8 cellular contexts compared by ENCODE assay signal in genomic region chr22:33018232-33018864, GRCh38. TPM values are rescaled to one million over a fixed set of nuclear protein-coding genes. Genes with fewer than 3 reads are reported as not detected.
DNase-seq lines count a peak whose midpoint lies in the region; ATAC-seq and TF ChIP-seq lines count a peak whose summit lies in the region.

No MANE protein-coding gene starts in this region.

- H3K9me3 ChIP-seq in MG63, result no peaks in the 10 kb centered on the region
- H3K9me3 ChIP-seq in testis, result no peaks in the 10 kb centered on the region

- H3K27me3 Mint-ChIP-seq in activated B cell treated with CpG ODN at 0.5 μM for 24 hours, result no peaks in the 10 kb centered on the region
- H3K27me3 Mint-ChIP-seq in endothelial cell (ENCODE audit: unreplicated experiment), result peaks cover 1% of the 10 kb centered on the region
- peaks cover 7% of the 10 kb centered on the region for H3K27me3 Mint-ChIP-seq in mesothelial cell of epicardium (ENCODE audit: low read depth)

- no peak overlapping the region for H3K27ac ChIP-seq in testis

- H3K9me3 Mint-ChIP-seq in activated B cell treated with CpG ODN at 0.5 μM for 24 hours (no peaks in the 10 kb centered on the region), endothelial cell (ENCODE audit: unreplicated experiment) (no peaks in the 10 kb centered on the region), mesothelial cell of epicardium (no peaks in the 10 kb centered on the region)

- no peak overlapping the region for H3K27ac Mint-ChIP-seq in activated B cell treated with CpG ODN at 0.5 μM for 24 hours
- H3K27ac Mint-ChIP-seq in endothelial cell (ENCODE audit: unreplicated experiment), result no peak overlapping the region
- H3K27ac Mint-ChIP-seq in mesothelial cell of epicardium, result no peak overlapping the region

- H3K4me3 ChIP-seq in MG63, result no peak overlapping the region
- H3K4me3 ChIP-seq in testis, result no peak overlapping the region

- peak; percentile 78 for TF ChIP-seq CTCF in activated B cell treated with CpG ODN at 0.5 μM for 24 hours (IDR thresholded peaks at IDR 0.05)
- TF ChIP-seq CTCF in endothelial cell (IDR thresholded peaks at IDR 0.05; ENCODE audit: unreplicated experiment), result peak; percentile 90
- TF ChIP-seq CTCF in mesothelial cell of epicardium (IDR thresholded peaks at IDR 0.05; ENCODE audit: unreplicated experiment), result peak; percentile 81
- TF ChIP-seq CTCF in testis (IDR thresholded peaks at IDR 0.05), result peak; percentile 46 to 79 (median 68)

- WGBS in testis, 2 donors, result 54 to 62% methylated on average over 7 of the region's 7 CpGs

- H3K4me1 Mint-ChIP-seq in activated B cell treated with CpG ODN at 0.5 μM for 24 hours, result peaks cover 21% of the 10 kb centered on the region
- H3K4me1 Mint-ChIP-seq in endothelial cell (ENCODE audit: unreplicated experiment), result no peaks in the 10 kb centered on the region
- H3K4me1 Mint-ChIP-seq in mesothelial cell of epicardium, result peaks cover 6% of the 10 kb centered on the region

- no peak for TF ChIP-seq POLR2A in testis (IDR thresholded peaks at IDR 0.05)

- H3K27me3 ChIP-seq in MG63, result no peaks in the 10 kb centered on the region
- no peaks in the 10 kb centered on the region for H3K27me3 ChIP-seq in testis

- DNase-seq in DMS 273 (lab: John Stamatoyannopoulos, UW; ENCODE audit: unreplicated experiment) (peak; percentile 69), DMS 273 treated with DMSO at 0.1 percent for 48 hours (lab: John Stamatoyannopoulos, UW) (no peak), MG63 (peak; percentile 50), activated B cell treated with CpG ODN at 0.5 μM for 24 hours (peak; percentile 48), endothelial cell (ENCODE audit: low spot score) (peak; percentile 86), mesothelial cell of epicardium (ENCODE audit: low spot score in 2 of 2, unreplicated experiment in 2 of 2) (peak in 1 of 2 experiments; percentile 77), testis (peak; percentile 77)

- H3K4me3 Mint-ChIP-seq in activated B cell treated with CpG ODN at 0.5 μM for 24 hours (no peak overlapping the region), endothelial cell (ENCODE audit: unreplicated experiment) (no peak overlapping the region), mesothelial cell of epicardium (no peak overlapping the region)

- POLR2A ChIA-PET in activated B cell treated with CpG ODN at 0.5 μM for 24 hours (lab: Charles Lee), result no interaction called here

- H3K4me1 ChIP-seq in testis, result no peaks in the 10 kb centered on the region

- CTCF ChIA-PET in activated B cell treated with CpG ODN at 0.5 μM for 24 hours (lab: Charles Lee), result interaction anchor here (0.7 to 4.1 kb wide), 30 partner anchors 11 to 1088 kb away, joined by 3 to 80 read pairs (median 4); partner anchors contain the start of gene SYN3

- peak; percentile 75 for ATAC-seq in activated B cell treated with CpG ODN at 0.5 μM for 24 hours (ENCODE audit: low read depth)
- ATAC-seq in GM18502 (IDR thresholded peaks at IDR 0.05; ENCODE audit: poor library complexity, unreplicated experiment), result no peak

- intact Hi-C loops in activated B cell treated with CpG ODN at 0.5 μM for 24 hours (cut with micrococcal nuclease), result loop anchor here (1.0 to 2.0 kb wide), 5 partner anchors 31 to 560 kb away; no protein-coding TSS in a partner anchor
- intact Hi-C loops in testis (cut with DNase I; ENCODE audit: low total_unique reads), result no loop called here

- H3K36me3 Mint-ChIP-seq in activated B cell treated with CpG ODN at 0.5 μM for 24 hours (ENCODE audit: low read depth) (no peaks in the 10 kb centered on the region), endothelial cell (ENCODE audit: low read depth, unreplicated experiment) (no peaks in the 10 kb centered on the region), mesothelial cell of epicardium (no peaks in the 10 kb centered on the region)

- no peaks in the 10 kb centered on the region for H3K36me3 ChIP-seq in MG63
- H3K36me3 ChIP-seq in testis (ENCODE audit: low read depth, missing control alignments), result no peaks in the 10 kb centered on the region

RNA-seq across cellular contexts. Expression of gene SYN3, which starts 39.8 kb away (rescaled TPM):
- total RNA-seq in MG63 (2014; rRNA removed; shearing (Covaris generic); ENCODE audit: low replicate concordance), result not detected in 2 replicates
- total RNA-seq in activated B cell treated with CpG ODN at 0.5 μM for 24 hours, result 0.78 and 1.5 TPM in 2 replicates
- total RNA-seq in endothelial cell (ENCODE audit: unreplicated experiment), result 4.2 TPM
- 0.27 to 0.77 TPM (median 0.53 TPM) in 3 replicates for total RNA-seq in mesothelial cell of epicardium
- total RNA-seq in testis, result 10 to 100 TPM in 1 of 2 donors, 1 to 10 TPM in 1; 3.6 to 16.7 TPM
- 9.4 TPM for polyA plus RNA-seq in testis (ENCODE audit: insufficient read depth, low read depth, low replicate concordance)
